In genomic region chr2:238747557-238747956, GRCh38 we compare ENCODE assay signal across 5 cellular contexts.
"Had no signal": no experiment of that assay in that cellular context is flagged by ENCODE, and none has a peak within 500 bp of the region (broad histone marks: within the 10 kb centered on the region; RNA-seq: fewer than 3 reads in every experiment).

No MANE protein-coding gene starts in this region.

- DNase-seq: GM23248, GOT3, H9, HCEC 1CT, KBM-7 had no signal
